8 cellular contexts compared by ENCODE assay signal in the genomic region with DNA sequence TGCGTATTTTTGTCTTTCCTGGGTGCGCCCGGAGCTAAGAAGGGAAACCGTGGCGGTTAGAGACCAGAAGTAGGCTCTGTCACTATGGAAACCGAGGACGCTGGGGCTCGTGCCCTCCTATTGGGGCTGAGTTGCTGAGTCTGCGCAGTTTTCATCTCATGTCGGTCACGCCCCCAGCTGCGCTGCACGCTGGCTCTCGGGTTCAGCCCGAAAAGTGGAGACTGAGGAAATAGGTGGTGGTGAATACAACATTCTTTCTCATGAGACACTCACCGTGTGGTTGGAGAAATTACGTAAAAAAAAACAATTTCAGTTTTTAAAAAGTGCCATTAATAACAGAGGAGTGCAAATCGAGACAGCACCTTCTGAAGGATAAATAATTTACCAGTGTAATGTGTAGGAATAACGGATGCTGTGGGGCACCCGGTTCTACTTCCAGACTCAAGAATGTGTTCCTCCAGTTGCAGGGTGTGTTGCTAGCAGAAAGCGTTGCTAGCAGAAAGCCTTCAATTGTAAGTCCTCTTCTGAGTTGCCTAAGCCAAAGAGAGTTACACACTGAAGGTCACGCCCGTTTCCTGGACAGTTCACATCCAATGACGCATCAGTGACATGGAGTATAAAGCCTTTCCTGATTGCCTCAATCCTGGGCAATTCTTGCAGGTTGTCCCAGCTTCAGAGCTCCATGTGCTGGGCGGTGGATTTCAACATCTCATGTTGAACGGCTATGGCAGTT.
DNase-seq lines count a peak whose midpoint lies in the region; ATAC-seq and TF ChIP-seq lines count a peak whose summit lies in the region.

No MANE protein-coding gene starts in this region.

- DNase-seq in NCI-H187 treated with DMSO at 0.1 percent for 48 hours (lab: John Stamatoyannopoulos, UW) (peak; percentile 43), astrocyte of the cerebellum (ENCODE audit: low read depth) (peak; percentile 68), hippocampal formation (lab: John Stamatoyannopoulos, UW) (peak; percentile 66 to 75), retina (peak; percentile 86), cerebellar nuclear complex (lab: John Stamatoyannopoulos, UW) (no peak)
- peak; percentile 86 for DNase-seq in T-helper 2 cell treated with Interferon-gamma antibody and Interleukin-4, amounts not matched to agents 5 μg/mL and 100 μg/mL, for 36 hours (ENCODE audit: low spot score)

- peaks cover 23% of the 10 kb centered on the region for H3K4me1 Mint-ChIP-seq in T-helper 2 cell treated with Interferon-gamma antibody and Interleukin-4, amounts not matched to agents 5 μg/mL and 100 μg/mL, for 36 hours (ENCODE audit: low read depth)

- peaks cover 17% of the 10 kb centered on the region for H3K9me3 Mint-ChIP-seq in T-helper 2 cell treated with Interferon-gamma antibody and Interleukin-4, amounts not matched to agents 5 μg/mL and 100 μg/mL, for 36 hours

- H3K27me3 Mint-ChIP-seq in T-helper 2 cell treated with Interferon-gamma antibody and Interleukin-4, amounts not matched to agents 5 μg/mL and 100 μg/mL, for 36 hours (ENCODE audit: low read depth), result peaks cover 32% of the 10 kb centered on the region

- in situ Hi-C loops in astrocyte of the cerebellum (cut with HindIII; ENCODE audit: low sequenced_read_pairs), result no loop called here

- peak overlapping the region; percentile 94 for H3K4me3 Mint-ChIP-seq in T-helper 2 cell treated with Interferon-gamma antibody and Interleukin-4, amounts not matched to agents 5 μg/mL and 100 μg/mL, for 36 hours

- H3K27ac Mint-ChIP-seq in T-helper 2 cell treated with Interferon-gamma antibody and Interleukin-4, amounts not matched to agents 5 μg/mL and 100 μg/mL, for 36 hours, result peak overlapping the region; percentile 90

- no peaks in the 10 kb centered on the region for H3K36me3 Mint-ChIP-seq in T-helper 2 cell treated with Interferon-gamma antibody and Interleukin-4, amounts not matched to agents 5 μg/mL and 100 μg/mL, for 36 hours (ENCODE audit: low read depth)

- no peak for TF ChIP-seq CTCF in astrocyte of the cerebellum (IDR thresholded peaks at IDR 0.05; ENCODE audit: low read depth, low read length, missing control alignments)

- ATAC-seq in GM18498 (IDR thresholded peaks at IDR 0.05; ENCODE audit: unreplicated experiment), result peak; percentile 96
- ATAC-seq in HG02973 (IDR thresholded peaks at IDR 0.05; ENCODE audit: unreplicated experiment), result peak; percentile 90

- peak overlapping the region; percentile 46 for H3K4me3 ChIP-seq in astrocyte of the cerebellum (ENCODE audit: low read depth, low read length)

Comparison
In these comparisons a context has a peak if more than half of its experiments do, and no peak if none do; other contexts are left out.
1. DNase-seq: peak in NCI-H187 treated with DMSO at 0.1 percent for 48 hours (single experiment), T-helper 2 cell treated with Interferon-gamma antibody and Interleukin-4, amounts not matched to agents 5 μg/mL and 100 μg/mL, for 36 hours (single experiment), astrocyte of the cerebellum (single experiment), hippocampal formation (2 of 2) and retina (single experiment); none in cerebellar nuclear complex (0 of 2).